Comparison of ENCODE assay signal across 1 cellular context in genomic region chr11:121757480-121758125, GRCh38.
TF ChIP-seq lines count a peak whose summit lies in the region.

No MANE protein-coding gene starts in this region.

TF ChIP-seq in HepG2, 621 proteins besides CTCF, POLR2A, EP300 and RAD21 (continued from another document):
- no peak for TF ChIP-seq ZNF264 (CRISPR knock-in tag; IDR thresholded peaks at IDR 0.05)
- TF ChIP-seq HNRNPK (IDR thresholded peaks at IDR 0.05; ENCODE audit: low read depth, low read length, poor library complexity, severe bottlenecking), result no peak
- TF ChIP-seq ZNF225 (CRISPR knock-in tag; IDR thresholded peaks at IDR 0.05), result no peak
- TF ChIP-seq ATF7-NPFF (CRISPR knock-in tag; IDR thresholded peaks at IDR 0.05; ENCODE audit: low read depth), result no peak
- TF ChIP-seq ZNF75D (CRISPR knock-in tag; IDR thresholded peaks at IDR 0.05; ENCODE audit: borderline replicate concordance), result no peak
- no peak for TF ChIP-seq FOXM1 (CRISPR knock-in tag; IDR thresholded peaks at IDR 0.05)
- TF ChIP-seq ETV6 (CRISPR knock-in tag; conservative IDR thresholded peaks at IDR 0.05), result no peak
- TF ChIP-seq KAT2B (IDR thresholded peaks at IDR 0.05; ENCODE audit: borderline replicate concordance, low read depth, low read length), result no peak
- no peak for TF ChIP-seq ZNF326 (CRISPR knock-in tag; IDR thresholded peaks at IDR 0.05; ENCODE audit: borderline replicate concordance)
